In genomic region chr6:44105993-44106740, GRCh38 we compare ENCODE assay signal across 26 cellular contexts. TPM values are rescaled to one million over a fixed set of nuclear protein-coding genes. Genes with fewer than 3 reads are reported as not detected.
A peak's percentile ranks its signal among the peaks of the same experiment; 100 is the strongest.
DNase-seq lines count a peak whose midpoint lies in the region; ATAC-seq, FAIRE-seq and TF ChIP-seq lines count a peak whose summit lies in the region.
"Had no signal": no experiment of that assay in that cellular context is flagged by ENCODE, and none has a peak within 500 bp of the region (broad histone marks: within the 10 kb centered on the region; RNA-seq: fewer than 3 reads in every experiment).

No MANE protein-coding gene starts in this region.

- H3K9me1 ChIP-seq in K562 (ENCODE audit: control insufficient read depth, insufficient read depth, low read length), result no peaks in the 10 kb centered on the region

- FAIRE-seq in K562 (lab: Jason Lieb, UNC), result no peak
- FAIRE-seq: islet of Langerhans had no signal

- H2BK12ac ChIP-seq in mesenchymal stem cell (ENCODE audit: low read length in 2 of 2), result no peak overlapping the region

- no peak overlapping the region for H3K4me3 Mint-ChIP-seq in activated T-cell treated with anti-CD3 and anti-CD28 coated beads, Interleukin-2, amount 50 U/mL, for 24 hours
- no peak overlapping the region for H3K4me3 Mint-ChIP-seq in activated T-cell treated with anti-CD3 and anti-CD28 coated beads, Interleukin-2, amount 50 U/mL, for 4 hours
- H3K4me3 Mint-ChIP-seq: activated B cell treated with CpG ODN at 0.5 μM for 24 hours; dendritic cell treated with granulocyte-macrophage colony-stimulating factor and Interleukin-4, amounts not matched to agents 40 ng/mL and 50 ng/mL, for 4 days; neural crest cell; stimulated activated naive CD8-positive, alpha-beta T cell treated with anti-CD3 and anti-CD28 coated beads, Interleukin-15, Interleukin-2, amounts not matched to agents 100 ng/mL and 50 ng/mL, for 24 hours had no signal

- no peaks in the 10 kb centered on the region for H3K9me3 Mint-ChIP-seq in activated T-cell treated with anti-CD3 and anti-CD28 coated beads, Interleukin-2, amount 50 U/mL, for 24 hours
- no peaks in the 10 kb centered on the region for H3K9me3 Mint-ChIP-seq in activated T-cell treated with anti-CD3 and anti-CD28 coated beads, Interleukin-2, amount 50 U/mL, for 4 hours
- H3K9me3 Mint-ChIP-seq: activated B cell treated with CpG ODN at 0.5 μM for 24 hours; dendritic cell treated with granulocyte-macrophage colony-stimulating factor and Interleukin-4, amounts not matched to agents 40 ng/mL and 50 ng/mL, for 4 days; neural crest cell; stimulated activated naive CD8-positive, alpha-beta T cell treated with anti-CD3 and anti-CD28 coated beads, Interleukin-15, Interleukin-2, amounts not matched to agents 100 ng/mL and 50 ng/mL, for 24 hours had no signal

- peaks cover 57% of the 10 kb centered on the region for H3K79me1 ChIP-seq in mesenchymal stem cell (replicated peaks; ENCODE audit: low read length, poor library complexity, severe bottlenecking)

- H2AFZ ChIP-seq in K562 (ENCODE audit: low read depth, low read length) (no peak overlapping the region), mesenchymal stem cell (ENCODE audit: low read depth, low read length) (no peak overlapping the region), MM.1S (ENCODE audit: low read length) (no peak overlapping the region)

- POLR2A ChIA-PET in K562 (lab: Yijun Ruan, JAX), result interaction anchor here (0.7 to 2.9 kb wide), 6 partner anchors 10 to 168 kb away, joined by 3 to 17 read pairs (median 3); no protein-coding TSS in a partner anchor

- H4K91ac ChIP-seq in mesenchymal stem cell (ENCODE audit: low read length), result no peak overlapping the region

- peak overlapping the region in 1 of 2 experiments; percentile 26 for H3K23ac ChIP-seq in mesenchymal stem cell (ENCODE audit: low read length in 2 of 2)

- H3K27ac Mint-ChIP-seq in activated T-cell treated with anti-CD3 and anti-CD28 coated beads, Interleukin-2, amount 50 U/mL, for 24 hours, result peak overlapping the region; percentile 19
- H3K27ac Mint-ChIP-seq: dendritic cell treated with granulocyte-macrophage colony-stimulating factor and Interleukin-4, amounts not matched to agents 40 ng/mL and 50 ng/mL, for 4 days; stimulated activated naive CD8-positive, alpha-beta T cell treated with anti-CD3 and anti-CD28 coated beads, Interleukin-15, Interleukin-2, amounts not matched to agents 100 ng/mL and 50 ng/mL, for 24 hours had no signal

- H2AK5ac ChIP-seq in mesenchymal stem cell (ENCODE audit: low read length, severe bottlenecking), result peak overlapping the region; percentile 36

- H3K9me3 ChIP-seq in K562 (replicated peaks; ENCODE audit: control insufficient read depth, insufficient read depth, low read depth, low read length), result no peaks in the 10 kb centered on the region
- H3K9me3 ChIP-seq in mesenchymal stem cell (ENCODE audit: control insufficient read depth, low read length), result no peaks in the 10 kb centered on the region
- no peaks in the 10 kb centered on the region for H3K9me3 ChIP-seq in upper lobe of left lung
- no peaks in the 10 kb centered on the region for H3K9me3 ChIP-seq in MM.1S (replicated peaks; ENCODE audit: insufficient read depth, low read length)
- no peaks in the 10 kb centered on the region for H3K9me3 ChIP-seq in HAP-1
- H3K9me3 ChIP-seq: SK-N-SH, spleen, thyroid gland had no signal

- H3K79me2 ChIP-seq in K562 (ENCODE audit: control insufficient read depth, insufficient read depth, low read length) (peaks cover 36% of the 10 kb centered on the region), MM.1S (ENCODE audit: low read length) (peaks cover 31% of the 10 kb centered on the region)

- H3K4me1 ChIP-seq in K562 (replicated peaks in 1 of 2; ENCODE audit: control insufficient read depth in 2 of 2, insufficient read depth in 2 of 2, low read length in 2 of 2) (peaks cover 0 to 6% of the 10 kb centered on the region in 2 experiments; a peak in 2 of 5 replicates), mesenchymal stem cell (ENCODE audit: control insufficient read depth, insufficient read depth, low read depth, low read length) (peaks cover 44% of the 10 kb centered on the region), upper lobe of left lung (peaks cover 25 to 43% (median 31%) of the 10 kb centered on the region in 4 donors), MM.1S (ENCODE audit: low read length) (peaks cover 22% of the 10 kb centered on the region), HAP-1 (no peaks in the 10 kb centered on the region)

- H3K36me3 ChIP-seq in K562 (ENCODE audit: control insufficient read depth, insufficient read depth, low read length), result peaks cover 94% of the 10 kb centered on the region
- H3K36me3 ChIP-seq in mesenchymal stem cell (ENCODE audit: control insufficient read depth in 1 of 2, insufficient read depth in 2 of 2, low read depth in 1 of 2, low read length in 2 of 2), result peaks cover 58 to 75% of the 10 kb centered on the region in 2 experiments
- peaks cover 0 to 42% (median 14%) of the 10 kb centered on the region in 4 donors for H3K36me3 ChIP-seq in upper lobe of left lung
- no peaks in the 10 kb centered on the region for H3K36me3 ChIP-seq in MM.1S (replicated peaks; ENCODE audit: insufficient read depth, low read length)
- H3K36me3 ChIP-seq in HAP-1 (replicated peaks), result peaks cover 57% of the 10 kb centered on the region

- 80% methylated on average over 3 of the region's 3 CpGs for WGBS in K562 (ENCODE audit: insufficient coverage, low coverage, missing lambda C conversion rate)
- 100% methylated on average over 2 of the region's 3 CpGs for WGBS in mesenchymal stem cell
- WGBS in upper lobe of left lung, 2 donors, result 89 to 93% methylated on average over 3 of the region's 3 CpGs

- H4K20me1 ChIP-seq in K562 (replicated peaks; ENCODE audit: control insufficient read depth, insufficient read depth, low read length), result peaks cover 4% of the 10 kb centered on the region; the same call in 1 of the 2 replicates
- no peaks in the 10 kb centered on the region for H4K20me1 ChIP-seq in MM.1S (ENCODE audit: insufficient read depth, low read length)

- peak overlapping the region in 1 of 2 experiments; percentile 60; a peak in 1 of 4 replicates for H3K9ac ChIP-seq in K562 (ENCODE audit: insufficient read depth in 1 of 2, low read depth in 2 of 2, low read length in 2 of 2)
- no peak overlapping the region for H3K9ac ChIP-seq in mesenchymal stem cell (ENCODE audit: low read length)
- no peak overlapping the region for H3K9ac ChIP-seq in MM.1S (ENCODE audit: low read length)
- H3K9ac ChIP-seq: SK-N-SH had no signal

- H3K27ac ChIP-seq in K562 (ENCODE audit: extremely low read depth, low read depth, low read length) (no peak overlapping the region), mesenchymal stem cell (ENCODE audit: low read length, poor library complexity, severe bottlenecking) (no peak overlapping the region), upper lobe of left lung (peak overlapping the region; percentile 35 to 72 (median 48)), MM.1S (ENCODE audit: low read length) (no peak overlapping the region)
- H3K27ac ChIP-seq: cardiac muscle cell had no signal

- intact Hi-C loops in K562 (cut with micrococcal nuclease), result no loop called here

- TF ChIP-seq CTCF in K562 (IDR thresholded peaks at IDR 0.05 in 2 of 3, conservative IDR thresholded peaks at IDR 0.05 in 1 of 3; ENCODE audit: insufficient read depth in 2 of 3, low read depth in 1 of 3, low read length in 3 of 3) (no peak), upper lobe of left lung (IDR thresholded peaks at IDR 0.05) (no peak), MM.1S (IDR thresholded peaks at IDR 0.05; ENCODE audit: low read length) (no peak)

- CTCF ChIA-PET in K562 (lab: Yijun Ruan, JAX; ENCODE audit: low intra/inter-chr PET ratio), result no interaction called here

- H3K18ac ChIP-seq in mesenchymal stem cell (ENCODE audit: low read depth in 1 of 2, low read length in 2 of 2), result no peak overlapping the region

- H3K4me3 ChIP-seq in K562 (no peak overlapping the region), mesenchymal stem cell (ENCODE audit: insufficient read depth in 1 of 2, low read depth in 1 of 2, low read length in 2 of 2) (no peak overlapping the region), upper lobe of left lung (no peak overlapping the region), MM.1S (ENCODE audit: low read length) (no peak overlapping the region), HAP-1 (no peak overlapping the region)
- H3K4me3 ChIP-seq: cardiac muscle cell, spleen, thyroid gland had no signal

- no peak overlapping the region for H3K4me2 ChIP-seq in K562 (ENCODE audit: insufficient read depth, low read length)
- H3K4me2 ChIP-seq in mesenchymal stem cell (ENCODE audit: low read length, poor library complexity, severe bottlenecking), result no peak overlapping the region
- no peak overlapping the region for H3K4me2 ChIP-seq in MM.1S (ENCODE audit: low read depth, low read length)
- H3K4me2 ChIP-seq: SK-N-SH had no signal

- in situ Hi-C loops in K562 (cut with MboI), result no loop called here
- in situ Hi-C loops in HAP-1 (cut with MboI; ENCODE audit: low sequenced_read_pairs), result no loop called here

- TF ChIP-seq RAD21 in K562 (CRISPR knock-in tag; conservative IDR thresholded peaks at IDR 0.05 in 1 of 2, IDR thresholded peaks at IDR 0.05 in 1 of 2), result no peak

- H2BK120ac ChIP-seq in mesenchymal stem cell (ENCODE audit: low read depth, low read length), result no peak overlapping the region

- no peak for ATAC-seq in activated T-cell treated with anti-CD3 and anti-CD28 coated beads, Interleukin-2, amount 50 U/mL, for 4 hours
- ATAC-seq in K562 (no peak), upper lobe of left lung (ENCODE audit: low FRiP score in 2 of 2) (no peak)

- BruUV-seq in K562 (replicated peaks; lab: Mats Ljungman, UMichigan), result TSS peak; percentile 6

- TF ChIP-seq EP300 in K562 (IDR thresholded peaks at IDR 0.05; ENCODE audit: low read length) (no peak), upper lobe of left lung (IDR thresholded peaks at IDR 0.05) (no peak)

- TF ChIP-seq POLR2A in K562 (conservative IDR thresholded peaks at IDR 0.05) (no peak), upper lobe of left lung (IDR thresholded peaks at IDR 0.05) (no peak)

- peaks cover 15% of the 10 kb centered on the region; the same call in 1 of the 2 replicates for H3F3A ChIP-seq in MM.1S (ENCODE audit: insufficient read depth, low read length)

- no peak overlapping the region for H3K4ac ChIP-seq in mesenchymal stem cell (ENCODE audit: low read depth in 1 of 2, low read length in 2 of 2)

- no peak overlapping the region for H3K14ac ChIP-seq in mesenchymal stem cell (ENCODE audit: low read length in 2 of 2)

- H2BK5ac ChIP-seq in mesenchymal stem cell (ENCODE audit: low read depth, low read length, poor library complexity, severe bottlenecking), result no peak overlapping the region

- H3K4me1 Mint-ChIP-seq in activated T-cell treated with anti-CD3 and anti-CD28 coated beads, Interleukin-2, amount 50 U/mL, for 24 hours (ENCODE audit: low read depth), result peaks cover 1% of the 10 kb centered on the region
- H3K4me1 Mint-ChIP-seq in activated T-cell treated with anti-CD3 and anti-CD28 coated beads, Interleukin-2, amount 50 U/mL, for 4 hours (ENCODE audit: low read depth), result peaks cover 10% of the 10 kb centered on the region
- H3K4me1 Mint-ChIP-seq: activated B cell treated with CpG ODN at 0.5 μM for 24 hours, neural crest cell had no signal

- no peaks in the 10 kb centered on the region for H3K27me3 Mint-ChIP-seq in activated T-cell treated with anti-CD3 and anti-CD28 coated beads, Interleukin-2, amount 50 U/mL, for 24 hours
- no peaks in the 10 kb centered on the region for H3K27me3 Mint-ChIP-seq in activated T-cell treated with anti-CD3 and anti-CD28 coated beads, Interleukin-2, amount 50 U/mL, for 4 hours (ENCODE audit: low read depth)
- H3K27me3 Mint-ChIP-seq: activated B cell treated with CpG ODN at 0.5 μM for 24 hours; dendritic cell treated with granulocyte-macrophage colony-stimulating factor and Interleukin-4, amounts not matched to agents 40 ng/mL and 50 ng/mL, for 4 days; stimulated activated naive CD8-positive, alpha-beta T cell treated with anti-CD3 and anti-CD28 coated beads, Interleukin-15, Interleukin-2, amounts not matched to agents 100 ng/mL and 50 ng/mL, for 24 hours had no signal

- peaks cover 81% of the 10 kb centered on the region for H3K36me3 Mint-ChIP-seq in activated T-cell treated with anti-CD3 and anti-CD28 coated beads, Interleukin-2, amount 50 U/mL, for 24 hours (ENCODE audit: low read depth)
- H3K36me3 Mint-ChIP-seq in activated T-cell treated with anti-CD3 and anti-CD28 coated beads, Interleukin-2, amount 50 U/mL, for 4 hours (ENCODE audit: insufficient read depth), result peaks cover 25% of the 10 kb centered on the region

- H3K9me2 ChIP-seq in MM.1S (replicated peaks; ENCODE audit: insufficient read depth, low read length), result no peaks in the 10 kb centered on the region
- H3K9me2 ChIP-seq: SK-N-SH had no signal

- no peak overlapping the region for H2BK15ac ChIP-seq in mesenchymal stem cell (ENCODE audit: low read depth, poor library complexity, severe bottlenecking)

- no peak overlapping the region for H4K8ac ChIP-seq in mesenchymal stem cell (ENCODE audit: low read length)

- no peak for DNase-seq in activated T-cell treated with anti-CD3 and anti-CD28 coated beads, Interleukin-2, amount 50 U/mL, for 24 hours
- no peak for DNase-seq in activated T-cell treated with anti-CD3 and anti-CD28 coated beads, Interleukin-2, amount 50 U/mL, for 4 hours
- DNase-seq in K562 (ENCODE audit: extremely low read depth in 1 of 4, low spot score in 3 of 4) (no peak), mesenchymal stem cell (no peak), upper lobe of left lung (no peak), MM.1S (no peak), NOMO-1 treated with DMSO at 0.1 percent for 48 hours (lab: John Stamatoyannopoulos, UW; ENCODE audit: unreplicated experiment) (no peak), HAP-1 (ENCODE audit: low spot score in 2 of 2) (no peak)
- DNase-seq: activated B cell treated with CpG ODN at 0.5 μM for 24 hours; activated CD4-positive, alpha-beta T cell treated with anti-CD3 and anti-CD28 coated beads, Interleukin-2, amount 50 U/mL, for 4 hours; activated gamma-delta T cell treated with Interleukin-2 at 50 U/mL for 16 hours; amygdala; hippocampal formation; NCI-H1694 treated with DMSO at 0.1 percent for 48 hours; NCI-H526 treated with DMSO at 0.1 percent for 48 hours; SK-N-SH; spleen; stimulated activated CD4-positive, alpha-beta T cell treated with anti-CD3 and anti-CD28 coated beads, Interleukin-4, amount 100 ng/mL, for 24 hours; thyroid gland had no signal

- H3K27me3 ChIP-seq in K562 (ENCODE audit: control insufficient read depth in 2 of 2, insufficient read depth in 2 of 2, low read length in 2 of 2), result no peaks in the 10 kb centered on the region
- no peaks in the 10 kb centered on the region for H3K27me3 ChIP-seq in mesenchymal stem cell (ENCODE audit: control insufficient read depth in 1 of 2, insufficient read depth in 1 of 2, low read length in 2 of 2)
- no peaks in the 10 kb centered on the region for H3K27me3 ChIP-seq in upper lobe of left lung
- H3K27me3 ChIP-seq in MM.1S (replicated peaks; ENCODE audit: insufficient read depth, low read length), result no peaks in the 10 kb centered on the region
- H3K27me3 ChIP-seq in HAP-1 (ENCODE audit: low read depth), result no peaks in the 10 kb centered on the region
- H3K27me3 ChIP-seq: cardiac muscle cell, spleen, thyroid gland had no signal

RNA-seq across cellular contexts. Expression of gene MRPL14, which starts 21.1 kb away (rescaled TPM):
- total RNA-seq in activated T-cell treated with anti-CD3 and anti-CD28 coated beads, Interleukin-2, amount 50 U/mL, for 4 hours, result 10 to 100 TPM; 51.0 to 87.9 (median 56.6) TPM
- 39.2 and 66.5 TPM in 2 replicates for total RNA-seq in K562 (2011; cell fraction: chromatin; rRNA removed; ENCODE audit: low replicate concordance)
- total RNA-seq in K562 (2011; cell fraction: nucleolus; rRNA removed), result 54.2 and 60.8 TPM in 2 replicates
- total RNA-seq in K562 (2011; cell fraction: nucleoplasm; rRNA removed), result 55.7 and 67.6 TPM in 2 replicates
- total RNA-seq in K562 (2014; rRNA removed) (166 and 199 TPM in 2 replicates), K562 (2014; rRNA removed; fragmentation: Illumina TruSeq; extraction: Trizol) (97.5 and 126 TPM in 2 replicates), K562 (2015; rRNA removed; fragmentation: Illumina TruSeq; extraction: Trizol) (130 and 136 TPM in 2 replicates), K562 (2021) (143 and 149 TPM in 2 replicates), upper lobe of left lung (100 to 1,000 TPM in 3 of 6 donors, 10 to 100 TPM in 3; 89.1 to 164 (median 97.7) TPM)
- polyA plus RNA-seq in K562 (2011; rRNA removed) (145 and 165 TPM in 2 replicates), K562 (2014; fragmentation: Illumina TruSeq; extraction: Trizol) (134 and 163 TPM in 2 replicates), K562 (2014; fragmentation: Nextera tagmentation; extraction: Ambion mirVana) (100 to 1,000 TPM; 414 to 424 TPM), K562 (2014; rRNA removed) (195 and 240 TPM in 2 replicates)
- 149 and 217 TPM in 2 replicates for polyA plus RNA-seq in K562 (2011; cell fraction: cytosol; rRNA removed)
- 68.7 and 82.6 TPM in 2 replicates for polyA plus RNA-seq in K562 (2011; cell fraction: nucleus; rRNA removed)
- 102 and 171 TPM in 2 replicates for polyA plus RNA-seq in K562 (2012)
- polyA minus RNA-seq in K562 (2011; rRNA and poly(A)+ RNA removed), result 39.8 and 41.8 TPM in 2 replicates
- 38.6 and 39.1 TPM in 2 replicates for polyA minus RNA-seq in K562 (2011; cell fraction: cytosol; rRNA and poly(A)+ RNA removed)
- polyA minus RNA-seq in K562 (2011; cell fraction: nucleus; rRNA and poly(A)+ RNA removed), result 15.3 and 25.4 TPM in 2 replicates
- 59.8 TPM for polyA plus RNA-seq in mesenchymal stem cell (2013, experiment 1 of 2)
- 63.5 TPM for polyA plus RNA-seq in mesenchymal stem cell (2013, experiment 2 of 2)

RNA-seq across cellular contexts. Expression of gene TMEM63B, which starts 21.2 kb away (rescaled TPM):
- total RNA-seq in activated T-cell treated with anti-CD3 and anti-CD28 coated beads, Interleukin-2, amount 50 U/mL, for 4 hours, result 10 to 100 TPM; 17.4 to 22.6 (median 17.5) TPM
- 125 and 274 TPM in 2 replicates for total RNA-seq in K562 (2011; cell fraction: chromatin; rRNA removed; ENCODE audit: low replicate concordance)
- 162 and 166 TPM in 2 replicates for total RNA-seq in K562 (2011; cell fraction: nucleolus; rRNA removed)
- total RNA-seq in K562 (2011; cell fraction: nucleoplasm; rRNA removed), result 160 TPM in 2 replicates
- total RNA-seq in K562 (2014; rRNA removed) (12.6 and 22.5 TPM in 2 replicates), K562 (2014; rRNA removed; fragmentation: Illumina TruSeq; extraction: Trizol) (10.8 and 14.4 TPM in 2 replicates), K562 (2015; rRNA removed; fragmentation: Illumina TruSeq; extraction: Trizol) (14.0 and 14.3 TPM in 2 replicates), K562 (2021) (39.2 and 39.4 TPM in 2 replicates), upper lobe of left lung (100 to 1,000 TPM in 4 of 6 donors, 10 to 100 TPM in 2; 89.8 to 198 (median 128) TPM)
- polyA plus RNA-seq in K562 (2011; rRNA removed) (37.0 and 59.6 TPM in 2 replicates), K562 (2014; fragmentation: Illumina TruSeq; extraction: Trizol) (32.5 and 35.7 TPM in 2 replicates), K562 (2014; fragmentation: Nextera tagmentation; extraction: Ambion mirVana) (under 1 TPM; 0.14 to 0.17 TPM), K562 (2014; rRNA removed) (26.8 and 31.0 TPM in 2 replicates)
- polyA plus RNA-seq in K562 (2011; cell fraction: cytosol; rRNA removed), result 69.9 and 86.4 TPM in 2 replicates
- polyA plus RNA-seq in K562 (2011; cell fraction: nucleus; rRNA removed), result 128 and 148 TPM in 2 replicates
- polyA plus RNA-seq in K562 (2012), result 27.9 and 28.7 TPM in 2 replicates
- 52.7 and 68.9 TPM in 2 replicates for polyA minus RNA-seq in K562 (2011; rRNA and poly(A)+ RNA removed)
- polyA minus RNA-seq in K562 (2011; cell fraction: cytosol; rRNA and poly(A)+ RNA removed), result 35.2 and 46.9 TPM in 2 replicates
- polyA minus RNA-seq in K562 (2011; cell fraction: nucleus; rRNA and poly(A)+ RNA removed), result 25.6 and 33.4 TPM in 2 replicates
- polyA plus RNA-seq in mesenchymal stem cell (2013, experiment 1 of 2), result 28.7 TPM
- polyA plus RNA-seq in mesenchymal stem cell (2013, experiment 2 of 2), result 27.8 TPM

RNA-seq across cellular contexts. Expression of gene CAPN11, which starts 52.5 kb away (rescaled TPM):
- total RNA-seq in activated T-cell treated with anti-CD3 and anti-CD28 coated beads, Interleukin-2, amount 50 U/mL, for 4 hours, result under 1 TPM in 1 of 3 donors, not detected in 2; 0.68 TPM
- 2.2 and 4.6 TPM in 2 replicates for total RNA-seq in K562 (2011; cell fraction: chromatin; rRNA removed; ENCODE audit: low replicate concordance)
- 1.8 and 2.5 TPM in 2 replicates for total RNA-seq in K562 (2011; cell fraction: nucleolus; rRNA removed)
- total RNA-seq in K562 (2011; cell fraction: nucleoplasm; rRNA removed), result 1.6 and 1.9 TPM in 2 replicates
- total RNA-seq in K562 (2014; rRNA removed), result 0.20 and 0.41 TPM in 2 replicates
- total RNA-seq in K562 (2014; rRNA removed; fragmentation: Illumina TruSeq; extraction: Trizol), result 0.13 and 0.18 TPM in 2 replicates
- 0.07 and 0.11 TPM in 2 replicates for total RNA-seq in K562 (2015; rRNA removed; fragmentation: Illumina TruSeq; extraction: Trizol)
- 0.07 and 0.18 TPM in 2 replicates for total RNA-seq in K562 (2021)
- polyA plus RNA-seq in K562 (2011; rRNA removed), result 0.30 and 0.46 TPM in 2 replicates
- 0.15 and 0.57 TPM in 2 replicates for polyA plus RNA-seq in K562 (2011; cell fraction: cytosol; rRNA removed)
- polyA plus RNA-seq in K562 (2011; cell fraction: nucleus; rRNA removed), result 3.4 and 5.7 TPM in 2 replicates
- polyA plus RNA-seq in K562 (2012), result 0.35 and 1.5 TPM in 2 replicates
- 0.15 and 0.19 TPM in 2 replicates for polyA plus RNA-seq in K562 (2014; fragmentation: Illumina TruSeq; extraction: Trizol)
- polyA plus RNA-seq in K562 (2014; fragmentation: Nextera tagmentation; extraction: Ambion mirVana), result under 1 TPM in 1 of 2 experiments, not detected in 1; 0.03 TPM
- polyA plus RNA-seq in K562 (2014; rRNA removed), result 0.04 and 0.61 TPM in 2 replicates
- polyA minus RNA-seq in K562 (2011; rRNA and poly(A)+ RNA removed), result 0.24 and 0.25 TPM in 2 replicates
- 0.48 TPM in 1 of 2 replicates, not detected in the other for polyA minus RNA-seq in K562 (2011; cell fraction: cytosol; rRNA and poly(A)+ RNA removed)
- 0.67 and 0.81 TPM in 2 replicates for polyA minus RNA-seq in K562 (2011; cell fraction: nucleus; rRNA and poly(A)+ RNA removed)
- not detected for polyA plus RNA-seq in mesenchymal stem cell (2013, experiment 1 of 2)
- not detected for polyA plus RNA-seq in mesenchymal stem cell (2013, experiment 2 of 2)
- under 1 TPM in 4 of 6 donors, not detected in 2; 0.30 to 0.81 (median 0.52) TPM for total RNA-seq in upper lobe of left lung
- total RNA-seq: A172, activated B cell treated with CpG ODN at 0.5 μM for 24 hours, cardiac muscle cell, Daoy, neural crest cell had no signal
- polyA plus RNA-seq: cardiac muscle cell, SK-N-SH had no signal

Comparison
In these comparisons a context has a peak if more than half of its experiments do, and no peak if none do; other contexts are left out.
1. H3K27ac ChIP-seq: peak in upper lobe of left lung (4 of 4); none in K562 (single experiment), mesenchymal stem cell (single experiment) and MM.1S (single experiment).